ENCODE assay signal across 19 cellular contexts in the genomic region with DNA sequence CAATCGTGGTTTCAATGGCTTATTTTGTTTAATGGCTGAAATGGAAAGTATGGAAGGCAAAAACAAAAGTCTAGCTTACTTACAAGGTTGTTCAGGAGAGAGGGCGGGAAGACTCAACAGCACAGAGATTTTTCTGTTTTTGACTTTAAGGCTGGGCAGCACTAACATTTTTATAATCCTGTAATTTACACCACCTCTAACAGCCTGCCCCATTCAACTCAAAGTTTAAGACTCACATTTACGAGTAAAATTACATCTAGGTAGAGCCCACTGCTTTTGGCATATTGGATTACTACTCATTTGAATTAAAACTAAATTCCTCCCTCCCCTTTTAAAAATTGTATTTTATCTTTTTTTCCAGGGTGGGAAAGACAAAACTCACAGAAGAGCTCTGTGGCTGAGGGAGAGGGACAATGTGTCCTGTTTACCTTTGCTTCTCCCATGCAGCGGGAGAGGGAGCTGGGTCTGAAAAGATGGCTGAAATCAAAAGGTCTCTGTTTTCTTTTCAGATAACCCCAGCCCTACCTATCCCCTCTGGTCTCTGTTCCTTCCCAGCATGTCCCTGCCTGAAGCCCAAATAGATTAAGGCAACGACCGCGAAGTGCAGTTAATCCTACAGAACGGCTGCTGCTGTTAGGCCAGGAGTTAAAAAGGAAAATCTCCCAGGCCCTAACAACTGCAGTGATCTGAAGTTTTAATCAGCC. TPM values are rescaled to one million over a fixed set of nuclear protein-coding genes. Genes with fewer than 3 reads are reported as not detected.
DNase-seq lines count a peak whose midpoint lies in the region; ATAC-seq and TF ChIP-seq lines count a peak whose summit lies in the region.
"Had no signal": no experiment of that assay in that cellular context is flagged by ENCODE, and none has a peak within 500 bp of the region (broad histone marks: within the 10 kb centered on the region; RNA-seq: fewer than 3 reads in every experiment).

No MANE protein-coding gene starts in this region.

- H3K27ac ChIP-seq in stomach smooth muscle (ENCODE audit: low read length) = peak overlapping the region; percentile 89
- H3K27ac ChIP-seq: colonic mucosa, vagina had no signal

- DNase-seq in HEK293T (ENCODE audit: extremely low spot score) (no peak), astrocyte of the hippocampus (ENCODE audit: low read depth, low spot score) (peak; percentile 38), left colon (peak in 1 of 2 donors; percentile 18), NCI-H2196 (lab: John Stamatoyannopoulos, UW; ENCODE audit: unreplicated experiment) (no peak)
- no peak for DNase-seq in activated CD4-positive, alpha-beta T cell treated with anti-CD3 and anti-CD28 coated beads, Interleukin-2, amount 50 U/mL, for 1 hour
- no peak for DNase-seq in stimulated activated naive CD4-positive, alpha-beta T cell (lab: John Stamatoyannopoulos, UW)
- no peak for DNase-seq in stimulated activated CD4-positive, alpha-beta T cell treated with anti-CD3 and anti-CD28 coated beads, Interleukin-4, amount 100 ng/mL, for 1 hour
- DNase-seq: activated CD4-positive, alpha-beta T cell treated with anti-CD3 and anti-CD28 coated beads, Interleukin-2, amount 10 ng/mL, durations not matched to agents 7 days and 5 days; activated T-cell treated with anti-CD3 and anti-CD28 coated beads, Interleukin-2, amount 50 U/mL, for 24 hours; colonic mucosa; heart right ventricle; MV-4-11; naive thymus-derived CD8-positive, alpha-beta T cell; sigmoid colon; stimulated activated CD4-positive, alpha-beta T cell treated with anti-CD3 and anti-CD28 coated beads, Interleukin-2, amount 100 ng/mL, for 48 hours had no signal

- no peaks in the 10 kb centered on the region for H3K36me3 ChIP-seq in stomach smooth muscle (ENCODE audit: control insufficient read depth in 2 of 2, insufficient read depth in 2 of 2, low read length in 2 of 2)
- H3K36me3 ChIP-seq: colonic mucosa, heart right ventricle, sigmoid colon, vagina had no signal

- H3K4me1 ChIP-seq in stomach smooth muscle (ENCODE audit: control insufficient read depth, insufficient read depth, low read length) = peaks cover 19% of the 10 kb centered on the region
- H3K4me1 ChIP-seq: colonic mucosa had no signal

- H3K9ac ChIP-seq in stomach smooth muscle (ENCODE audit: low read length in 2 of 2) = no peak overlapping the region

- intact Hi-C loops in left colon (cut with DNase I, micrococcal nuclease) = loop anchor here in 1 of 2 donors (5.0 to 10.0 kb wide), 2 partner anchors 444 to 927 kb away; no protein-coding TSS in a partner anchor

- peak overlapping the region in 1 of 2 donors; percentile 87 for H3K4me3 ChIP-seq in stomach smooth muscle (ENCODE audit: low read length in 2 of 2)
- H3K4me3 ChIP-seq: colonic mucosa, sigmoid colon, vagina had no signal

- H3K9me3 ChIP-seq in stomach smooth muscle (ENCODE audit: control insufficient read depth in 2 of 2, low read length in 2 of 2) = no peaks in the 10 kb centered on the region
- H3K9me3 ChIP-seq: colonic mucosa, heart right ventricle, sigmoid colon, vagina had no signal

- POLR2A ChIA-PET in HEK293T (lab: Yijun Ruan, JAX) = interaction anchor here (1.5 kb wide), 1 partner anchor 383 kb away, joined by 3 read pairs; no protein-coding TSS in a partner anchor

- CTCF ChIA-PET in HEK293T (lab: Yijun Ruan, JAX) = interaction anchor here (0.7 kb wide), 2 partner anchors 113 to 300 kb away, joined by 3 read pairs; no protein-coding TSS in a partner anchor

- peak; percentile 28 for ATAC-seq in left colon
- ATAC-seq: esophagus mucosa; heart right ventricle; left lobe of liver; naive thymus-derived CD8-positive, alpha-beta T cell had no signal

- no peaks in the 10 kb centered on the region for H3K27me3 ChIP-seq in stomach smooth muscle (ENCODE audit: control insufficient read depth in 1 of 2, insufficient read depth in 2 of 2, low read length in 2 of 2)
- H3K27me3 ChIP-seq: colonic mucosa, sigmoid colon, vagina had no signal

TF ChIP-seq in HEK293T, 16 proteins besides CTCF, POLR2A, EP300 and RAD21:
- TF ChIP-seq FOXK2 (IDR thresholded peaks at IDR 0.05) = no peak
- no peak for TF ChIP-seq CTBP1 (IDR thresholded peaks at IDR 0.05; ENCODE audit: borderline replicate concordance)
- TF ChIP-seq, protein P1, sequence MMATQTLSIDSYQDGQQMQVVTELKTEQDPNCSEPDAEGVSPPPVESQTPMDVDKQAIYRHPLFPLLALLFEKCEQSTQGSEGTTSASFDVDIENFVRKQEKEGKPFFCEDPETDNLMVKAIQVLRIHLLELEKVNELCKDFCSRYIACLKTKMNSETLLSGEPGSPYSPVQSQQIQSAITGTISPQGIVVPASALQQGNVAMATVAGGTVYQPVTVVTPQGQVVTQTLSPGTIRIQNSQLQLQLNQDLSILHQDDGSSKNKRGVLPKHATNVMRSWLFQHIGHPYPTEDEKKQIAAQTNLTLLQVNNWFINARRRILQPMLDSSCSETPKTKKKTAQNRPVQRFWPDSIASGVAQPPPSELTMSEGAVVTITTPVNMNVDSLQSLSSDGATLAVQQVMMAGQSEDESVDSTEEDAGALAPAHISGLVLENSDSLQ (IDR thresholded peaks at IDR 0.05) = peak; percentile 25; the same call in 1 of the 2 replicates

RNA-seq across cellular contexts. Expression of a gene that starts 6.6 kb away (rescaled TPM):
- 10 to 100 TPM; 85.0 to 97.1 TPM for total RNA-seq in left colon

RNA-seq across cellular contexts. Expression of a gene that starts 39.1 kb away (rescaled TPM):
- total RNA-seq in left colon = 10 to 100 TPM; 70.0 to 80.8 TPM
